ENCODE assay signal across 1 cellular context in the genomic region with DNA sequence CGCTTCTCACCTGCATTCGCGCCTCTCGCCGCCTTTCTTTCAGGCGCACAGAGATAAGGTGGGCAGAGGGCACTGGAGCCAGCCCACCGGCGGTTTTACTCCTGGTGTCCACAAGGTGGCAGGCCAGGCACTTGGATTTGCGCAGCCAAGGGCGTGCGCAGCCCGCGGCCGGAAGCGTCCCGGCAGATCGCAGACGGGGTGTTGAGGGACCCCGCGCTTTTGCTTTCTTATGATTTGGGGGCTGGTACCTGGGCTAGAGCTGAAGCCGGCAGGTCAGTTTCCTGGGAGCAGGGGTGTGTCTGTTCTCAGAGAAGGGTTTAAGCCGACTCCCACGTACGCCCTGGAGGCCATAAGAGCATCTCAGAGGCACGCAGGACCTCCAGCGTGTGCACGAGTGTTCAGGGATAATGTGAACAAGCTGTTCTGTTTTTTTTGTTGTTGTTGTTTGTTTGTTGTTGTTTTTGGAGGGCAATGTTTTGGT.
A peak's percentile ranks its signal among the peaks of the same experiment; 100 is the strongest.
TF ChIP-seq lines count a peak whose summit lies in the region.

No MANE protein-coding gene starts in this region.

TF ChIP-seq in HepG2, 621 proteins besides CTCF, POLR2A, EP300 and RAD21 (continued from another document and continues in another):
- TF ChIP-seq, protein P1, sequence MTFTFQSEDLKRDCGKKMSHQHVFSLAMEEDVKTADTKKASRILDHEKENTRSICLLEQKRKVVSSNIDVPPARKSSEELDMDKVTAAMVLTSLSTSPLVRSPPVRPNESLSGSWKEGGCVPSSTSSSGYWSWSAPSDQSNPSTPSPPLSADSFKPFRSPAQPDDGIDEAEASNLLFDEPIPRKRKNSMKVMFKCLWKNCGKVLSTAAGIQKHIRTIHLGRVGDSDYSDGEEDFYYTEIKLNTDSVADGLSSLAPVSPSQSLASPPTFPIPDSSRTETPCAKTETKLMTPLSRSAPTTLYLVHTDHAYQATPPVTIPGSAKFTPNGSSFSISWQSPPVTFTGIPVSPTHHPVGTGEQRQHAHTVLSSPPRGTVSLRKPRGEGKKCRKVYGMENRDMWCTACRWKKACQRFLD (CRISPR knock-in tag; IDR thresholded peaks at IDR 0.05; ENCODE audit: borderline replicate concordance), result 0 out of 2 replicates have a peak, but pooled peaks have one; percentile 64
- peak; percentile 45; the same call in 1 of the 2 replicates for TF ChIP-seq ZNF747 (CRISPR knock-in tag; IDR thresholded peaks at IDR 0.05; ENCODE audit: borderline replicate concordance)
- no peak for TF ChIP-seq ATM (IDR thresholded peaks at IDR 0.05; ENCODE audit: borderline replicate concordance)
- TF ChIP-seq ZNF780A (CRISPR knock-in tag; IDR thresholded peaks at IDR 0.05), result 0 out of 2 replicates have a peak, but pooled peaks have one; percentile 61
- no peak for TF ChIP-seq ZNF775 (CRISPR knock-in tag; IDR thresholded peaks at IDR 0.05; ENCODE audit: borderline replicate concordance)
- TF ChIP-seq, protein P2, sequence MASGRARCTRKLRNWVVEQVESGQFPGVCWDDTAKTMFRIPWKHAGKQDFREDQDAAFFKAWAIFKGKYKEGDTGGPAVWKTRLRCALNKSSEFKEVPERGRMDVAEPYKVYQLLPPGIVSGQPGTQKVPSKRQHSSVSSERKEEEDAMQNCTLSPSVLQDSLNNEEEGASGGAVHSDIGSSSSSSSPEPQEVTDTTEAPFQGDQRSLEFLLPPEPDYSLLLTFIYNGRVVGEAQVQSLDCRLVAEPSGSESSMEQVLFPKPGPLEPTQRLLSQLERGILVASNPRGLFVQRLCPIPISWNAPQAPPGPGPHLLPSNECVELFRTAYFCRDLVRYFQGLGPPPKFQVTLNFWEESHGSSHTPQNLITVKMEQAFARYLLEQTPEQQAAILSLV (CRISPR knock-in tag; IDR thresholded peaks at IDR 0.05; ENCODE audit: borderline replicate concordance), result peak; percentile 59; the same call in 1 of the 2 replicates
- TF ChIP-seq, protein P3, sequence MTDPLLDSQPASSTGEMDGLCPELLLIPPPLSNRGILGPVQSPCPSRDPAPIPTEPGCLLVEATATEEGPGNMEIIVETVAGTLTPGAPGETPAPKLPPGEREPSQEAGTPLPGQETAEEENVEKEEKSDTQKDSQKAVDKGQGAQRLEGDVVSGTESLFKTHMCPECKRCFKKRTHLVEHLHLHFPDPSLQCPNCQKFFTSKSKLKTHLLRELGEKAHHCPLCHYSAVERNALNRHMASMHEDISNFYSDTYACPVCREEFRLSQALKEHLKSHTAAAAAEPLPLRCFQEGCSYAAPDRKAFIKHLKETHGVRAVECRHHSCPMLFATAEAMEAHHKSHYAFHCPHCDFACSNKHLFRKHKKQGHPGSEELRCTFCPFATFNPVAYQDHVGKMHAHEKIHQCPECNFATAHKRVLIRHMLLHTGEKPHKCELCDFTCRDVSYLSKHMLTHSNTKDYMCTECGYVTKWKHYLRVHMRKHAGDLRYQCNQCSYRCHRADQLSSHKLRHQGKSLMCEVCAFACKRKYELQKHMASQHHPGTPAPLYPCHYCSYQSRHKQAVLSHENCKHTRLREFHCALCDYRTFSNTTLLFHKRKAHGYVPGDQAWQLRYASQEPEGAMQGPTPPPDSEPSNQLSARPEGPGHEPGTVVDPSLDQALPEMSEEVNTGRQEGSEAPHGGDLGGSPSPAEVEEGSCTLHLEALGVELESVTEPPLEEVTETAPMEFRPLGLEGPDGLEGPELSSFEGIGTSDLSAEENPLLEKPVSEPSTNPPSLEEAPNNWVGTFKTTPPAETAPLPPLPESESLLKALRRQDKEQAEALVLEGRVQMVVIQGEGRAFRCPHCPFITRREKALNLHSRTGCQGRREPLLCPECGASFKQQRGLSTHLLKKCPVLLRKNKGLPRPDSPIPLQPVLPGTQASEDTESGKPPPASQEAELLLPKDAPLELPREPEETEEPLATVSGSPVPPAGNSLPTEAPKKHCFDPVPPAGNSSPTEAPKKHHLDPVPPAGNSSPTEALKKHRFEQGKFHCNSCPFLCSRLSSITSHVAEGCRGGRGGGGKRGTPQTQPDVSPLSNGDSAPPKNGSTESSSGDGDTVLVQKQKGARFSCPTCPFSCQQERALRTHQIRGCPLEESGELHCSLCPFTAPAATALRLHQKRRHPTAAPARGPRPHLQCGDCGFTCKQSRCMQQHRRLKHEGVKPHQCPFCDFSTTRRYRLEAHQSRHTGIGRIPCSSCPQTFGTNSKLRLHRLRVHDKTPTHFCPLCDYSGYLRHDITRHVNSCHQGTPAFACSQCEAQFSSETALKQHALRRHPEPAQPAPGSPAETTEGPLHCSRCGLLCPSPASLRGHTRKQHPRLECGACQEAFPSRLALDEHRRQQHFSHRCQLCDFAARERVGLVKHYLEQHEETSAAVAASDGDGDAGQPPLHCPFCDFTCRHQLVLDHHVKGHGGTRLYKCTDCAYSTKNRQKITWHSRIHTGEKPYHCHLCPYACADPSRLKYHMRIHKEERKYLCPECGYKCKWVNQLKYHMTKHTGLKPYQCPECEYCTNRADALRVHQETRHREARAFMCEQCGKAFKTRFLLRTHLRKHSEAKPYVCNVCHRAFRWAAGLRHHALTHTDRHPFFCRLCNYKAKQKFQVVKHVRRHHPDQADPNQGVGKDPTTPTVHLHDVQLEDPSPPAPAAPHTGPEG (CRISPR knock-in tag; IDR thresholded peaks at IDR 0.05), result no peak
- TF ChIP-seq, protein P4, sequence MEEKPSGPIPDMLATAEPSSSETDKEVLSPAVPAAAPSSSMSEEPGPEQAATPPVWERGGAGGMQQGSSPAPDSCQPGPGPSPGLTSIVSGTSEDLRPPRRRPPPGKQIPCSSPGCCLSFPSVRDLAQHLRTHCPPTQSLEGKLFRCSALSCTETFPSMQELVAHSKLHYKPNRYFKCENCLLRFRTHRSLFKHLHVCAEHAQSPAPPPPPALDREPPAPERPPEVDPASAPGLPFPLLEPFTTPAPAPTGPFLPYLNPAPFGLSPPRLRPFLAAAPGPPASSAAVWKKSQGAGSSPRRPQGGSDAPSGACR (CRISPR knock-in tag; IDR thresholded peaks at IDR 0.05), result no peak
- peak; percentile 91 for TF ChIP-seq HNRNPLL (IDR thresholded peaks at IDR 0.05; ENCODE audit: low read depth, low read length, poor library complexity, severe bottlenecking)
- TF ChIP-seq, protein P5, sequence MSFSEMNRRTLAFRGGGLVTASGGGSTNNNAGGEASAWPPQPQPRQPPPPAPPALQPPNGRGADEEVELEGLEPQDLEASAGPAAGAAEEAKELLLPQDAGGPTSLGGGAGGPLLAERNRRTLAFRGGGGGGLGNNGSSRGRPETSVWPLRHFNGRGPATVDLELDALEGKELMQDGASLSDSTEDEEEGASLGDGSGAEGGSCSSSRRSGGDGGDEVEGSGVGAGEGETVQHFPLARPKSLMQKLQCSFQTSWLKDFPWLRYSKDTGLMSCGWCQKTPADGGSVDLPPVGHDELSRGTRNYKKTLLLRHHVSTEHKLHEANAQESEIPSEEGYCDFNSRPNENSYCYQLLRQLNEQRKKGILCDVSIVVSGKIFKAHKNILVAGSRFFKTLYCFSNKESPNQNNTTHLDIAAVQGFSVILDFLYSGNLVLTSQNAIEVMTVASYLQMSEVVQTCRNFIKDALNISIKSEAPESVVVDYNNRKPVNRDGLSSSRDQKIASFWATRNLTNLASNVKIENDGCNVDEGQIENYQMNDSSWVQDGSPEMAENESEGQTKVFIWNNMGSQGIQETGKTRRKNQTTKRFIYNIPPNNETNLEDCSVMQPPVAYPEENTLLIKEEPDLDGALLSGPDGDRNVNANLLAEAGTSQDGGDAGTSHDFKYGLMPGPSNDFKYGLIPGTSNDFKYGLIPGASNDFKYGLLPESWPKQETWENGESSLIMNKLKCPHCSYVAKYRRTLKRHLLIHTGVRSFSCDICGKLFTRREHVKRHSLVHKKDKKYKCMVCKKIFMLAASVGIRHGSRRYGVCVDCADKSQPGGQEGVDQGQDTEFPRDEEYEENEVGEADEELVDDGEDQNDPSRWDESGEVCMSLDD (CRISPR knock-in tag; IDR thresholded peaks at IDR 0.05; ENCODE audit: borderline replicate concordance), result 0 out of 2 replicates have a peak, but pooled peaks have one; percentile 28
- 0 out of 2 replicates have a peak, but pooled peaks have one; percentile 43 for TF ChIP-seq ZNF557 (CRISPR knock-in tag; IDR thresholded peaks at IDR 0.05)
- 0 out of 2 replicates have a peak, but pooled peaks have one; percentile 19 for TF ChIP-seq HNF4A (CRISPR knock-in tag; IDR thresholded peaks at IDR 0.05)
- TF ChIP-seq, protein P6, sequence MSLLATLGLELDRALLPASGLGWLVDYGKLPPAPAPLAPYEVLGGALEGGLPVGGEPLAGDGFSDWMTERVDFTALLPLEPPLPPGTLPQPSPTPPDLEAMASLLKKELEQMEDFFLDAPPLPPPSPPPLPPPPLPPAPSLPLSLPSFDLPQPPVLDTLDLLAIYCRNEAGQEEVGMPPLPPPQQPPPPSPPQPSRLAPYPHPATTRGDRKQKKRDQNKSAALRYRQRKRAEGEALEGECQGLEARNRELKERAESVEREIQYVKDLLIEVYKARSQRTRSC (CRISPR knock-in tag; IDR thresholded peaks at IDR 0.05; ENCODE audit: low read depth), result no peak
- TF ChIP-seq ZNF10 (CRISPR knock-in tag; IDR thresholded peaks at IDR 0.05; ENCODE audit: borderline replicate concordance, low read depth), result no peak
- TF ChIP-seq, protein P7, sequence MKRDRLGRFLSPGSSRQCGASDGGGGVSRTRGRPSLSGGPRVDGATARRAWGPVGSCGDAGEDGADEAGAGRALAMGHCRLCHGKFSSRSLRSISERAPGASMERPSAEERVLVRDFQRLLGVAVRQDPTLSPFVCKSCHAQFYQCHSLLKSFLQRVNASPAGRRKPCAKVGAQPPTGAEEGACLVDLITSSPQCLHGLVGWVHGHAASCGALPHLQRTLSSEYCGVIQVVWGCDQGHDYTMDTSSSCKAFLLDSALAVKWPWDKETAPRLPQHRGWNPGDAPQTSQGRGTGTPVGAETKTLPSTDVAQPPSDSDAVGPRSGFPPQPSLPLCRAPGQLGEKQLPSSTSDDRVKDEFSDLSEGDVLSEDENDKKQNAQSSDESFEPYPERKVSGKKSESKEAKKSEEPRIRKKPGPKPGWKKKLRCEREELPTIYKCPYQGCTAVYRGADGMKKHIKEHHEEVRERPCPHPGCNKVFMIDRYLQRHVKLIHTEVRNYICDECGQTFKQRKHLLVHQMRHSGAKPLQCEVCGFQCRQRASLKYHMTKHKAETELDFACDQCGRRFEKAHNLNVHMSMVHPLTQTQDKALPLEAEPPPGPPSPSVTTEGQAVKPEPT (CRISPR knock-in tag; IDR thresholded peaks at IDR 0.05; ENCODE audit: low read depth), result 0 out of 2 replicates have a peak, but pooled peaks have one; percentile 33
- no peak for TF ChIP-seq CHD4 (IDR thresholded peaks at IDR 0.05; ENCODE audit: borderline replicate concordance, low read length)
- TF ChIP-seq SALL1 (CRISPR knock-in tag; IDR thresholded peaks at IDR 0.05), result peak; percentile 79
- TF ChIP-seq SIN3B (IDR thresholded peaks at IDR 0.05; ENCODE audit: low read length), result no peak
- no peak for TF ChIP-seq LCORL (IDR thresholded peaks at IDR 0.05)
- no peak for TF ChIP-seq LCORL (CRISPR knock-in tag; IDR thresholded peaks at IDR 0.05)
- peak; percentile 44; the same call in 1 of the 2 replicates for TF ChIP-seq ZNF205 (CRISPR knock-in tag; IDR thresholded peaks at IDR 0.05)
- peak; percentile 77 for TF ChIP-seq ZNF605 (CRISPR knock-in tag; IDR thresholded peaks at IDR 0.05)
- TF ChIP-seq ZNF737 (CRISPR knock-in tag; IDR thresholded peaks at IDR 0.05; ENCODE audit: borderline replicate concordance), result no peak
- TF ChIP-seq ZBTB7B (CRISPR knock-in tag; IDR thresholded peaks at IDR 0.05), result peak; percentile 86
- TF ChIP-seq TAF1 (CRISPR knock-in tag; IDR thresholded peaks at IDR 0.05), result no peak
- 0 out of 2 replicates have a peak, but pooled peaks have one; percentile 18 for TF ChIP-seq IRF2 (CRISPR knock-in tag; IDR thresholded peaks at IDR 0.05)
- TF ChIP-seq, protein P8, sequence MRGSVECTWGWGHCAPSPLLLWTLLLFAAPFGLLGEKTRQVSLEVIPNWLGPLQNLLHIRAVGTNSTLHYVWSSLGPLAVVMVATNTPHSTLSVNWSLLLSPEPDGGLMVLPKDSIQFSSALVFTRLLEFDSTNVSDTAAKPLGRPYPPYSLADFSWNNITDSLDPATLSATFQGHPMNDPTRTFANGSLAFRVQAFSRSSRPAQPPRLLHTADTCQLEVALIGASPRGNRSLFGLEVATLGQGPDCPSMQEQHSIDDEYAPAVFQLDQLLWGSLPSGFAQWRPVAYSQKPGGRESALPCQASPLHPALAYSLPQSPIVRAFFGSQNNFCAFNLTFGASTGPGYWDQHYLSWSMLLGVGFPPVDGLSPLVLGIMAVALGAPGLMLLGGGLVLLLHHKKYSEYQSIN (CRISPR knock-in tag; IDR thresholded peaks at IDR 0.05; ENCODE audit: borderline replicate concordance), result no peak
- no peak for TF ChIP-seq NCOR1 (IDR thresholded peaks at IDR 0.05; ENCODE audit: borderline replicate concordance, low read length)
- TF ChIP-seq NONO (IDR thresholded peaks at IDR 0.05), result no peak
- peak; percentile 50; the same call in 1 of the 2 replicates for TF ChIP-seq NONO (CRISPR knock-in tag; conservative IDR thresholded peaks at IDR 0.05)
- TF ChIP-seq SAFB2 (CRISPR knock-in tag; IDR thresholded peaks at IDR 0.05; ENCODE audit: borderline replicate concordance, low read depth), result no peak
- TF ChIP-seq SMARCE1 (IDR thresholded peaks at IDR 0.05; ENCODE audit: borderline replicate concordance), result no peak
- peak; percentile 61; the same call in 1 of the 2 replicates for TF ChIP-seq ZNF430 (CRISPR knock-in tag; IDR thresholded peaks at IDR 0.05)
- TF ChIP-seq, protein P9, sequence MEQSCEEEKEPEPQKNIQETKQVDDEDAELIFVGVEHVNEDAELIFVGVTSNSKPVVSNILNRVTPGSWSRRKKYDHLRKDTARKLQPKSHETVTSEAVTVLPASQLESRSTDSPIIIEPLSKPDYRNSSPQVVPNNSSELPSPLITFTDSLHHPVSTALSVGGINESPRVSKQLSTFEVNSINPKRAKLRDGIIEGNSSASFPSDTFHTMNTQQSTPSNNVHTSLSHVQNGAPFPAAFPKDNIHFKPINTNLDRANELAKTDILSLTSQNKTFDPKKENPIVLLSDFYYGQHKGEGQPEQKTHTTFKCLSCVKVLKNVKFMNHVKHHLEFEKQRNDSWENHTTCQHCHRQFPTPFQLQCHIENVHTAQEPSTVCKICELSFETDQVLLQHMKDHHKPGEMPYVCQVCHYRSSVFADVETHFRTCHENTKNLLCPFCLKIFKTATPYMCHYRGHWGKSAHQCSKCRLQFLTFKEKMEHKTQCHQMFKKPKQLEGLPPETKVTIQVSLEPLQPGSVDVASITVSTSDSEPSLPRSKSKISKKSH (CRISPR knock-in tag; IDR thresholded peaks at IDR 0.05; ENCODE audit: borderline replicate concordance), result no peak
- peak; percentile 60; the same call in 1 of the 2 replicates for TF ChIP-seq SPEN (CRISPR knock-in tag; IDR thresholded peaks at IDR 0.05; ENCODE audit: low read depth)
- TF ChIP-seq RFX3 (CRISPR knock-in tag; IDR thresholded peaks at IDR 0.05), result no peak
- TF ChIP-seq SRSF1 (optimal IDR thresholded peaks at IDR 0.05; ENCODE audit: low read depth, low read length), result no peak
- no peak for TF ChIP-seq CENPX (CRISPR knock-in tag; IDR thresholded peaks at IDR 0.05)
- TF ChIP-seq MED8 (CRISPR knock-in tag; IDR thresholded peaks at IDR 0.05; ENCODE audit: insufficient replicate concordance), result no peak
- TF ChIP-seq ZNF44 (CRISPR knock-in tag; IDR thresholded peaks at IDR 0.05), result 0 out of 2 replicates have a peak, but pooled peaks have one; percentile 32
- TF ChIP-seq, protein P10, sequence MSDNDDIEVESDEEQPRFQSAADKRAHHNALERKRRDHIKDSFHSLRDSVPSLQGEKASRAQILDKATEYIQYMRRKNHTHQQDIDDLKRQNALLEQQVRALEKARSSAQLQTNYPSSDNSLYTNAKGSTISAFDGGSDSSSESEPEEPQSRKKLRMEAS (IDR thresholded peaks at IDR 0.05), result peak; percentile 67
- no peak for TF ChIP-seq PITX1 (CRISPR knock-in tag; IDR thresholded peaks at IDR 0.05)
- TF ChIP-seq, protein P11, sequence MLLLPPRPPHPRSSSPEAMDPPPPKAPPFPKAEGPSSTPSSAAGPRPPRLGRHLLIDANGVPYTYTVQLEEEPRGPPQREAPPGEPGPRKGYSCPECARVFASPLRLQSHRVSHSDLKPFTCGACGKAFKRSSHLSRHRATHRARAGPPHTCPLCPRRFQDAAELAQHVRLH (CRISPR knock-in tag; IDR thresholded peaks at IDR 0.05; ENCODE audit: borderline replicate concordance, low read depth), result peak; percentile 38; the same call in 1 of the 2 replicates
- no peak for TF ChIP-seq REL (CRISPR knock-in tag; conservative IDR thresholded peaks at IDR 0.05)
